Comparison of ENCODE assay signal across 30 cellular contexts in the genomic region with DNA sequence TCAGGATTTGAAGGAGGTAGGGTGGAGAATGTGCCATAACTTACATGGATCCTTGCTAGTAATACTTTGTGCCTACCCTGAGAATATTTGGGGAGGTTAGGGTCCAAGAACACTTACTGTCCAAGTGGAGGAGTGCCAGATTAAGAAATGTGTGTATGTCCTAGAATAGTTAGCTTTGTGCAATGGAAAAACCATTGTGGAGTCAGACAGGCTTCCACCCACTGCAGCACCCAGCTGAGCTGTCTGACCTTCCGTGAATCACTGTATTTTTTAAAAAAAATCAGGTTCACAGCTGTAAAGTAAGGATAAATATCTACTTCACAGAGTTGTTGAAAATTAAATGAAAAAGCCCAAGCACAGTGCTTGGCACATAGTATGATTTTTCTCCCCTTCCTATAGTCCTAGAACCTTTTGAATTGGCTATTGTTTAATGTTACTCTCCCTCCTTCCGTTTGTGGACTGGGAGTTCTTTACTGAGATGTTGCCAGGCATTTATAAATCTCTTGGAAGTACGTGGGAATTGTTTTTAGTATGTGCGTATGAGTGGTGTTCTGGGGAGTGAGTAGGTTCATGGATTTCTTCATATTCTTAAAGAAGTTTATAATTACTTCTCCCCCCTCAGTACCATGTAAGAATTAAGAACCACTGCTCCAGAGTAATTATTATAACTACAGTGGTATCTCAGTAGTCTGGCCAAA. TPM values are rescaled to one million over a fixed set of nuclear protein-coding genes. Genes with fewer than 3 reads are reported as not detected.
DNase-seq lines count a peak whose midpoint lies in the region; ATAC-seq and TF ChIP-seq lines count a peak whose summit lies in the region.
"Had no signal": no experiment of that assay in that cellular context is flagged by ENCODE, and none has a peak within 500 bp of the region (broad histone marks: within the 10 kb centered on the region; RNA-seq: fewer than 3 reads in every experiment).

No MANE protein-coding gene starts in this region.

- 13 to 43% methylated on average over 3 to 4 of the region's 4 CpGs for WGBS in gastroesophageal sphincter (ENCODE audit: low coverage in 1 of 2), 2 donors

- peak overlapping the region; percentile 44 for H3K4me2 ChIP-seq in skeletal muscle satellite cell (ENCODE audit: low read length)
- H3K4me2 ChIP-seq: BLaER1 had no signal

- H3K4me1 ChIP-seq in breast epithelium, result no peaks in the 10 kb centered on the region
- H3K4me1 ChIP-seq in gastroesophageal sphincter, result peaks cover 2 to 52% (median 5%) of the 10 kb centered on the region in 3 donors
- H3K4me1 ChIP-seq in skeletal muscle satellite cell (ENCODE audit: control insufficient read depth, insufficient read depth, low read length), result no peaks in the 10 kb centered on the region
- peaks cover 19 to 23% of the 10 kb centered on the region in 2 donors for H3K4me1 ChIP-seq in naive thymus-derived CD4-positive, alpha-beta T cell (ENCODE audit: control insufficient read depth in 2 of 2, insufficient read depth in 2 of 2, low read length in 2 of 2)
- H3K4me1 ChIP-seq: BLaER1, Caco-2, lower lobe of right lung, prostate gland had no signal

- peaks cover 36% of the 10 kb centered on the region for H3K36me3 Mint-ChIP-seq in MCF 10A (ENCODE audit: insufficient read depth, unreplicated experiment)
- peaks cover 8 to 57% (median 47%) of the 10 kb centered on the region in 5 donors for H3K36me3 Mint-ChIP-seq in naive thymus-derived CD4-positive, alpha-beta T cell

- TF ChIP-seq POLR2A in breast epithelium (IDR thresholded peaks at IDR 0.05) (no peak), gastroesophageal sphincter (IDR thresholded peaks at IDR 0.05) (no peak)

- no peak overlapping the region for H3K9ac ChIP-seq in skeletal muscle satellite cell (ENCODE audit: low read depth, low read length)
- H3K9ac ChIP-seq: BLaER1 had no signal

- peaks cover 9% of the 10 kb centered on the region for H3K9me3 Mint-ChIP-seq in MCF 10A (ENCODE audit: unreplicated experiment)
- H3K9me3 Mint-ChIP-seq in naive thymus-derived CD4-positive, alpha-beta T cell, result peaks cover 0 to 48% (median 21%) of the 10 kb centered on the region in 11 donors

- H3K4me3 Mint-ChIP-seq in MCF 10A (ENCODE audit: unreplicated experiment), result no peak overlapping the region
- H3K4me3 Mint-ChIP-seq in naive thymus-derived CD4-positive, alpha-beta T cell, result peak overlapping the region in 4 of 10 donors; percentile 28 to 70 (median 40)
- H3K4me3 Mint-ChIP-seq: activated CD8-positive, alpha-beta T cell treated with anti-CD3 and anti-CD28 coated beads, Interleukin-2, amount 10 ng/mL, durations not matched to agents 7 days and 5 days; immature natural killer cell; neural crest cell had no signal

- no peak overlapping the region for H3K27ac Mint-ChIP-seq in MCF 10A (ENCODE audit: low read depth, unreplicated experiment)
- no peak overlapping the region for H3K27ac Mint-ChIP-seq in naive thymus-derived CD4-positive, alpha-beta T cell
- H3K27ac Mint-ChIP-seq: activated CD8-positive, alpha-beta T cell treated with anti-CD3 and anti-CD28 coated beads, Interleukin-2, amount 10 ng/mL, durations not matched to agents 7 days and 5 days had no signal

- H3K27me3 ChIP-seq in breast epithelium (no peaks in the 10 kb centered on the region), gastroesophageal sphincter (no peaks in the 10 kb centered on the region), skeletal muscle satellite cell (ENCODE audit: control insufficient read depth, insufficient read depth, low read length) (no peaks in the 10 kb centered on the region)
- no peaks in the 10 kb centered on the region for H3K27me3 ChIP-seq in naive thymus-derived CD4-positive, alpha-beta T cell (ENCODE audit: control insufficient read depth in 2 of 2, insufficient read depth in 2 of 2, low read length in 2 of 2)
- H3K27me3 ChIP-seq: ascending aorta, BLaER1 had no signal

- DNase-seq in breast epithelium (ENCODE audit: low spot score in 2 of 2) (no peak), MCF 10A (ENCODE audit: unreplicated experiment) (no peak), amniotic epithelial cell (ENCODE audit: low read depth) (peak; percentile 75)
- DNase-seq in naive thymus-derived CD4-positive, alpha-beta T cell, result no peak
- DNase-seq: activated CD4-positive, CD25-positive, alpha-beta regulatory T cell; activated CD8-positive, alpha-beta T cell treated with anti-CD3 and anti-CD28 coated beads, Interleukin-2, amount 10 ng/mL, durations not matched to agents 7 days and 5 days; activated naive CD4-positive, alpha-beta T cell treated with Interleukin-2 at 50 U/mL for 16 hours; activated T-cell treated with anti-CD3 and anti-CD28 coated beads, Interleukin-2, amount 50 U/mL, for 1 hour; Caco-2; DMS79 treated with DMSO at 0.1 percent for 48 hours; foreskin fibroblast; immature natural killer cell; KBM-7; lower lobe of right lung; NCI-H146; NCI-H2171 treated with DMSO at 0.1 percent for 48 hours; NCI-H526; SIG-M5; substantia nigra; SW 1271 had no signal

- TF ChIP-seq CTCF in breast epithelium (IDR thresholded peaks at IDR 0.05), result no peak
- TF ChIP-seq CTCF in MCF 10A (IDR thresholded peaks at IDR 0.05; ENCODE audit: unreplicated experiment), result no peak
- TF ChIP-seq CTCF in gastroesophageal sphincter (IDR thresholded peaks at IDR 0.05), result no peak

- H3K9me3 ChIP-seq in breast epithelium (peaks cover 0 to 13% of the 10 kb centered on the region in 2 donors), gastroesophageal sphincter (peaks cover 0 to 26% (median 0%) of the 10 kb centered on the region in 3 donors), skeletal muscle satellite cell (replicated peaks; ENCODE audit: low read length) (peaks cover 22% of the 10 kb centered on the region)
- H3K9me3 ChIP-seq in naive thymus-derived CD4-positive, alpha-beta T cell (ENCODE audit: control insufficient read depth in 2 of 3, low read length in 3 of 3), result peaks cover 0 to 20% (median 0%) of the 10 kb centered on the region in 3 experiments
- H3K9me3 ChIP-seq: Caco-2, prostate gland had no signal

- CTCF ChIA-PET in MCF 10A (lab: Yijun Ruan, JAX), result interaction anchor here (0.6 to 2.0 kb wide), 4 partner anchors 16 to 437 kb away, joined by 3 to 9 read pairs (median 4); no protein-coding TSS in a partner anchor
- CTCF ChIA-PET in naive thymus-derived CD4-positive, alpha-beta T cell (lab: Charles Lee), result no interaction called here

- POLR2A ChIA-PET in MCF 10A (lab: Yijun Ruan, JAX), result interaction anchor here (1.3 kb wide), 1 partner anchor 84 kb away, joined by 4 read pairs; no protein-coding TSS in a partner anchor
- POLR2A ChIA-PET in naive thymus-derived CD4-positive, alpha-beta T cell (lab: Charles Lee), result interaction anchor here (1.4 kb wide), 1 partner anchor 10 kb away, joined by 4 read pairs; a partner anchor contains a TSS

- intact Hi-C loops in breast epithelium (cut with DNase I; ENCODE audit: low total_unique reads) (no loop called here), MCF 10A (cut with micrococcal nuclease) (no loop called here)
- intact Hi-C loops in naive thymus-derived CD4-positive, alpha-beta T cell (cut with micrococcal nuclease), result no loop called here

- no peaks in the 10 kb centered on the region for H3K36me3 ChIP-seq in breast epithelium
- peaks cover 0 to 25% of the 10 kb centered on the region in 2 donors for H3K36me3 ChIP-seq in gastroesophageal sphincter
- peaks cover 23% of the 10 kb centered on the region for H3K36me3 ChIP-seq in skeletal muscle satellite cell (ENCODE audit: insufficient read depth, low read length)
- H3K36me3 ChIP-seq in naive thymus-derived CD4-positive, alpha-beta T cell (ENCODE audit: control insufficient read depth in 2 of 3, insufficient read depth in 3 of 3, low read length in 3 of 3), result peaks cover 5 to 24% (median 7%) of the 10 kb centered on the region in 3 experiments
- H3K36me3 ChIP-seq: prostate gland had no signal

- H3K27ac ChIP-seq in breast epithelium, result peak overlapping the region; percentile 19 to 38
- H3K27ac ChIP-seq in gastroesophageal sphincter, result peak overlapping the region in 1 of 4 donors; percentile 40
- no peak overlapping the region for H3K27ac ChIP-seq in naive thymus-derived CD4-positive, alpha-beta T cell (ENCODE audit: low read depth, low read length)
- H3K27ac ChIP-seq: ascending aorta, BLaER1, lower lobe of right lung, prostate gland, skin epidermis had no signal

- no TSS peak for BruUV-seq in MCF 10A (replicated peaks; lab: Mats Ljungman, UMichigan)

- H3K4me3 ChIP-seq in breast epithelium (no peak overlapping the region), gastroesophageal sphincter (no peak overlapping the region), skeletal muscle satellite cell (ENCODE audit: low read length) (no peak overlapping the region)
- H3K4me3 ChIP-seq in naive thymus-derived CD4-positive, alpha-beta T cell (ENCODE audit: low read length), result no peak overlapping the region
- H3K4me3 ChIP-seq: ascending aorta, BLaER1, lower lobe of right lung, prostate gland, skin epidermis had no signal

- ATAC-seq in gastroesophageal sphincter (peak; percentile 34), HG03095 (IDR thresholded peaks at IDR 0.05; ENCODE audit: unreplicated experiment) (no peak), GM21576 (IDR thresholded peaks at IDR 0.05; ENCODE audit: unreplicated experiment) (no peak)
- no peak for ATAC-seq in naive thymus-derived CD4-positive, alpha-beta T cell
- ATAC-seq: activated CD8-positive, alpha-beta T cell treated with anti-CD3 and anti-CD28 coated beads, Interleukin-2, amount 10 ng/mL, durations not matched to agents 7 days and 5 days; lower lobe of right lung; Panc1 had no signal

- TF ChIP-seq EP300 in gastroesophageal sphincter (IDR thresholded peaks at IDR 0.05), result no peak

- no peaks in the 10 kb centered on the region for H3K27me3 Mint-ChIP-seq in MCF 10A (ENCODE audit: insufficient read depth, unreplicated experiment)
- no peaks in the 10 kb centered on the region for H3K27me3 Mint-ChIP-seq in naive thymus-derived CD4-positive, alpha-beta T cell

- peaks cover 19% of the 10 kb centered on the region for H3K4me1 Mint-ChIP-seq in MCF 10A (ENCODE audit: insufficient read depth, unreplicated experiment)
- H3K4me1 Mint-ChIP-seq in naive thymus-derived CD4-positive, alpha-beta T cell, result peaks cover 28 to 81% (median 76%) of the 10 kb centered on the region in 7 donors
- H3K4me1 Mint-ChIP-seq: neural crest cell had no signal

RNA-seq across cellular contexts. Expression of a gene that starts 9.2 kb away (rescaled TPM):
- total RNA-seq in breast epithelium (10 to 100 TPM; 22.1 to 26.9 (median 22.6) TPM), MCF 10A (2022) (86.4 and 88.0 TPM in 2 replicates), gastroesophageal sphincter (10 to 100 TPM; 31.9 to 85.1 (median 45.8) TPM)
- total RNA-seq in skeletal muscle satellite cell (2012; rRNA removed), result 14.9 and 18.3 TPM in 2 replicates
- 10 to 100 TPM; 53.6 to 81.7 (median 73.7) TPM for total RNA-seq in naive thymus-derived CD4-positive, alpha-beta T cell
- polyA plus RNA-seq in naive thymus-derived CD4-positive, alpha-beta T cell, result 10 to 100 TPM; 21.8 to 29.0 TPM
